Comparison of ENCODE assay signal across 1 cellular context in the genomic region with DNA sequence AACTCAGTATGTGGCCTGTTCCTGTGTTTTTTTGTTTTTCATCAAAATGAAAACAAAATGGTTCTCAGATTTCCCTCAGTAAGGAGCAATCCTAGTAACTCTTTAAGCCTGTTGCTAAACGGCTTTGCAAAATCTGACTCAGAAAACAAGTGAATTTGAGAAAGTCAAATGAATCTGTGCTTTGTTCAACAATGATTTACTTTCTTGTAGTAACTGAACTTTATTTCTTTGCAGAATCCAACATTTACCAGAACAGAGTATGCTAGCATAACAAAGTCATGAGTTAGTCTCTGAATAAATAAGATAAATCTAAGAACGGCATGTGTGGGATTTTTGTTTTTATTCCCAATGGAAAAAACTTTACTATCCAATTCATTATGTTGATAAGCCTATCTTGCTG.
TF ChIP-seq lines count a peak whose summit lies in the region.

No MANE protein-coding gene starts in this region.

TF ChIP-seq in IMR-90, 13 proteins besides CTCF, POLR2A, EP300 and RAD21:
- TF ChIP-seq, protein P1, sequence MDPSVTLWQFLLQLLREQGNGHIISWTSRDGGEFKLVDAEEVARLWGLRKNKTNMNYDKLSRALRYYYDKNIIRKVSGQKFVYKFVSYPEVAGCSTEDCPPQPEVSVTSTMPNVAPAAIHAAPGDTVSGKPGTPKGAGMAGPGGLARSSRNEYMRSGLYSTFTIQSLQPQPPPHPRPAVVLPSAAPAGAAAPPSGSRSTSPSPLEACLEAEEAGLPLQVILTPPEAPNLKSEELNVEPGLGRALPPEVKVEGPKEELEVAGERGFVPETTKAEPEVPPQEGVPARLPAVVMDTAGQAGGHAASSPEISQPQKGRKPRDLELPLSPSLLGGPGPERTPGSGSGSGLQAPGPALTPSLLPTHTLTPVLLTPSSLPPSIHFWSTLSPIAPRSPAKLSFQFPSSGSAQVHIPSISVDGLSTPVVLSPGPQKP (IDR thresholded peaks at IDR 0.05; ENCODE audit: borderline replicate concordance, low read depth, low read length): no peak
- TF ChIP-seq NFE2L2 (IDR thresholded peaks at IDR 0.05; ENCODE audit: low read depth, low read length): no peak
- TF ChIP-seq FOS (IDR thresholded peaks at IDR 0.05; ENCODE audit: low read depth, low read length): no peak
- TF ChIP-seq CHD1 (IDR thresholded peaks at IDR 0.05; ENCODE audit: low read depth, low read length): no peak
- no peak for TF ChIP-seq MAFK (IDR thresholded peaks at IDR 0.05; ENCODE audit: low read depth, low read length)
- 0 out of 2 replicates have a peak, but pooled peaks have one; percentile 17 for TF ChIP-seq CEBPB (IDR thresholded peaks at IDR 0.05; ENCODE audit: low read depth, low read length)
